19 cellular contexts compared by ENCODE assay signal in genomic region chr11:116138280-116138679, GRCh38.
"Had no signal": no experiment of that assay in that cellular context is flagged by ENCODE, and none has a peak within 500 bp of the region (broad histone marks: within the 10 kb centered on the region; RNA-seq: fewer than 3 reads in every experiment).

No MANE protein-coding gene starts in this region.

- H3K4me1 ChIP-seq: esophagus squamous epithelium, gastrocnemius medialis, left lung, lower lobe of right lung had no signal

- H3K4me3 ChIP-seq: coronary artery, dorsolateral prefrontal cortex, esophagus squamous epithelium, gastrocnemius medialis, heart right ventricle, left lung, lower lobe of right lung, mucosa of descending colon had no signal

- H3K27ac ChIP-seq: coronary artery, dorsolateral prefrontal cortex, esophagus squamous epithelium, gastrocnemius medialis, left lung, lower lobe of right lung had no signal

- DNase-seq: dermis blood vessel endothelial cell; dorsolateral prefrontal cortex; effector CD4-positive, alpha-beta T cell; effector memory CD4-positive, alpha-beta T cell; esophagus squamous epithelium; foreskin fibroblast; foreskin melanocyte; gastrocnemius medialis; glutamatergic neuron; heart right ventricle; hippocampal formation; left cardiac atrium; left lung; left ventricle myocardium superior; lower lobe of right lung; mesenchymal stem cell; naive B cell had no signal

- H3K9me3 ChIP-seq: esophagus squamous epithelium, gastrocnemius medialis, heart right ventricle, left lung, lower lobe of right lung, mucosa of descending colon had no signal

- ATAC-seq: gastrocnemius medialis, heart right ventricle, left cardiac atrium, left lung, left ventricle myocardium superior, lower lobe of right lung had no signal

- H3K27me3 ChIP-seq: esophagus squamous epithelium, left lung had no signal

- H3K36me3 ChIP-seq: esophagus squamous epithelium, gastrocnemius medialis, heart right ventricle, left lung, lower lobe of right lung had no signal
